Comparison of ENCODE assay signal across 21 cellular contexts in the genomic region with DNA sequence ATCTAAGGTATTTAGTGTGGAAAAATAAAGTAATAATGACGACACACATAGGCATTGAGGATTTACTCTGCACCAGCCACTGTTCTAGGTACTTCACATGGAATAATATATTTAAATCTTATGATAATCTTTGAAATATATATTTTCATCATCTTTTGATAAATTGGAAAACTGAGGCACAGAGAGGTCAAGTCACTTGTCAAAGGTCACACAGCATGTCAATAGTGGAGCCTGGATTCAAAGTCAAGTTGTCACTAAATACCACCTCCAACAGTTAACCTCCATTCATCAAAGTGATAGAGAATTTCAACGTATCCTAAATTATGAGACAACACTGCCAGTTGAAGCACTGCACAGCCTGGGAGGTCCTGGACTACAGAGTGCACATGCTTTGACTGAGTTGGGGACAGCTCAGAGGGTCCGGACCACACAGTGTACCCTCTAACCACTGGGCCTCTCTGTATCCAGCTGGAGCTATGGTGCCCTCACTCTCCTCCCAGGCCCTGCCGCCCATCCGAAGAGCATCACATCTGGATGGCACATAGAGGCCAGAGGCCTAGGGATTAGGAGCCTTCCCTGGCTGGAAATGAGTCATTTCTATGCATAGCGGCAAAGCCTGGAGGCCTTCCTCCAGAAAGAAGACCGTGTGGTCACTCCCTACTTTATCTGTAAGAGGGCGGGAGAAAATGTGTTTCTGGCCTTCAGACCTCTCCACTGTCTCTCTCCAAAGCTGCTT.
DNase-seq lines count a peak whose midpoint lies in the region; ATAC-seq, FAIRE-seq and TF ChIP-seq lines count a peak whose summit lies in the region.
"Had no signal": no experiment of that assay in that cellular context is flagged by ENCODE, and none has a peak within 500 bp of the region (broad histone marks: within the 10 kb centered on the region; RNA-seq: fewer than 3 reads in every experiment).

No MANE protein-coding gene starts in this region.

- 85% methylated on average over 7 of the region's 8 CpGs for WGBS in mammary epithelial cell (ENCODE audit: low coverage, missing lambda C conversion rate)
- WGBS in K562 (ENCODE audit: insufficient coverage, low coverage, missing lambda C conversion rate) = under 1% methylated on average over 8 of the region's 8 CpGs
- WGBS in neuronal stem cell (ENCODE audit: extremely low coverage in 2 of 2, insufficient read length in 2 of 2, insufficient replicate concordance in 1 of 2), 2 donors = no CpG with 5 or more reads among the region's 8 CpGs

- H2AFZ ChIP-seq in mammary epithelial cell (ENCODE audit: low read depth, low read length) (no peak overlapping the region), K562 (ENCODE audit: low read depth, low read length) (no peak overlapping the region), neuronal stem cell (ENCODE audit: low read length) (no peak overlapping the region)

- peak overlapping the region; percentile 16 for H2AK5ac ChIP-seq in neuronal stem cell (ENCODE audit: low read depth, low read length)

- peak; percentile 12 for DNase-seq in MCF 10A (ENCODE audit: unreplicated experiment)
- no peak for DNase-seq in mammary epithelial cell
- no peak for DNase-seq in K562 (ENCODE audit: extremely low read depth in 1 of 4, low spot score in 3 of 4)
- DNase-seq in neuronal stem cell (ENCODE audit: low spot score) = no peak
- DNase-seq in T1000 (lab: John Stamatoyannopoulos, UW) = no peak
- no peak for DNase-seq in left lobe of liver (ENCODE audit: low spot score)
- DNase-seq: CD8-positive, alpha-beta memory T cell; DND-41; GDM1; H7; NCI-H1048; NCI-H1436 treated with DMSO at 0.1 percent for 48 hours; NCI-H2029 treated with DMSO at 0.1 percent for 48 hours; NCI-H510A treated with DMSO at 0.1 percent for 48 hours; NCI-H82 had no signal

- CTCF ChIA-PET in MCF 10A (lab: Yijun Ruan, JAX) = interaction anchor here (0.7 kb wide), 1 partner anchor 95 kb away, joined by 3 read pairs; no protein-coding TSS in a partner anchor
- CTCF ChIA-PET in mammary epithelial cell (lab: Charles Lee; ENCODE audit: low non-redundant PET) = no interaction called here
- CTCF ChIA-PET in K562 (lab: Yijun Ruan, JAX; ENCODE audit: low intra/inter-chr PET ratio) = no interaction called here

- no peak for TF ChIP-seq EP300 in K562 (IDR thresholded peaks at IDR 0.05; ENCODE audit: low read length)

- peak overlapping the region; percentile 25 for H3K18ac ChIP-seq in neuronal stem cell (ENCODE audit: low read length)

- peaks cover 9% of the 10 kb centered on the region for H3K27me3 ChIP-seq in mammary epithelial cell (ENCODE audit: insufficient read depth, low read length)
- H3K27me3 ChIP-seq in K562 (ENCODE audit: control insufficient read depth in 2 of 2, insufficient read depth in 2 of 2, low read length in 2 of 2) = peaks cover 16 to 24% of the 10 kb centered on the region in 2 experiments; a peak in 4 of 5 replicates
- H3K27me3 ChIP-seq in neuronal stem cell (ENCODE audit: control insufficient read depth in 3 of 3, insufficient read depth in 3 of 3, low read depth in 1 of 3, low read length in 3 of 3) = peaks cover 0 to 36% (median 13%) of the 10 kb centered on the region in 3 experiments

- H4K8ac ChIP-seq in neuronal stem cell (ENCODE audit: low read depth, low read length) = no peak overlapping the region

- no peaks in the 10 kb centered on the region for H3K9me3 Mint-ChIP-seq in MCF 10A (ENCODE audit: unreplicated experiment)

- no peak overlapping the region for H2BK12ac ChIP-seq in neuronal stem cell (ENCODE audit: low read length)

- intact Hi-C loops in MCF 10A (cut with micrococcal nuclease) (no loop called here), mammary epithelial cell (cut with micrococcal nuclease) (no loop called here), K562 (cut with micrococcal nuclease) (no loop called here)

- POLR2A ChIA-PET in MCF 10A (lab: Yijun Ruan, JAX) (no interaction called here), K562 (lab: Yijun Ruan, JAX) (no interaction called here)

- no peak overlapping the region for H3K4ac ChIP-seq in neuronal stem cell (ENCODE audit: low read length)

- no peak overlapping the region for H3K4me3 ChIP-seq in mammary epithelial cell (replicated peaks in 1 of 3; ENCODE audit: insufficient read depth in 1 of 3, low read depth in 2 of 3, low read length in 3 of 3)
- H3K4me3 ChIP-seq in K562 = no peak overlapping the region
- no peak overlapping the region for H3K4me3 ChIP-seq in neuronal stem cell (ENCODE audit: low read length in 2 of 2)

- H3K9me1 ChIP-seq in K562 (ENCODE audit: control insufficient read depth, insufficient read depth, low read length) = peaks cover 3% of the 10 kb centered on the region

- no peak overlapping the region for H2BK15ac ChIP-seq in neuronal stem cell (ENCODE audit: low read length)

- H3K23ac ChIP-seq in neuronal stem cell (ENCODE audit: low read depth, low read length, poor library complexity) = no peak overlapping the region

- FAIRE-seq in K562 (lab: Jason Lieb, UNC) = no peak
- FAIRE-seq: GM12891, HTR-8/SVneo had no signal

- H3K4me1 ChIP-seq in mammary epithelial cell (ENCODE audit: insufficient read depth, low read length) (peaks cover 2% of the 10 kb centered on the region), K562 (replicated peaks in 1 of 2; ENCODE audit: control insufficient read depth in 2 of 2, insufficient read depth in 2 of 2, low read length in 2 of 2) (peaks cover 0 to 6% of the 10 kb centered on the region in 2 experiments; a peak in 1 of 5 replicates), neuronal stem cell (ENCODE audit: control insufficient read depth in 2 of 2, insufficient read depth in 1 of 2, low read depth in 1 of 2, low read length in 2 of 2) (peaks cover 6% of the 10 kb centered on the region in 2 donors)

- no peaks in the 10 kb centered on the region for H4K20me1 ChIP-seq in mammary epithelial cell (ENCODE audit: insufficient read depth, low read length)
- H4K20me1 ChIP-seq in K562 (replicated peaks; ENCODE audit: control insufficient read depth, insufficient read depth, low read length) = no peaks in the 10 kb centered on the region; the same call in 1 of the 2 replicates

- H3K9me3 ChIP-seq in mammary epithelial cell (replicated peaks; ENCODE audit: insufficient read depth, low read length) (no peaks in the 10 kb centered on the region), K562 (replicated peaks; ENCODE audit: control insufficient read depth, insufficient read depth, low read depth, low read length) (no peaks in the 10 kb centered on the region), neuronal stem cell (replicated peaks in 1 of 2; ENCODE audit: control insufficient read depth in 2 of 2, insufficient read depth in 1 of 2, low read depth in 1 of 2, low read length in 2 of 2) (peaks cover 0 to 4% of the 10 kb centered on the region in 2 donors)

- H3K79me1 ChIP-seq in neuronal stem cell (ENCODE audit: low read depth, low read length) = no peaks in the 10 kb centered on the region

- H3K4me2 ChIP-seq in mammary epithelial cell (ENCODE audit: insufficient read depth, low read depth, low read length) (no peak overlapping the region), K562 (ENCODE audit: insufficient read depth, low read length) (no peak overlapping the region), neuronal stem cell (ENCODE audit: insufficient read depth, low read length, poor library complexity, severe bottlenecking) (no peak overlapping the region)

- dilution Hi-C loops in mammary epithelial cell (cut with HindIII; ENCODE audit: low sequenced_read_pairs) = no loop called here

- no peak overlapping the region for H2BK120ac ChIP-seq in neuronal stem cell (ENCODE audit: low read depth, low read length)

- no peak overlapping the region for H3K4me3 Mint-ChIP-seq in MCF 10A (ENCODE audit: unreplicated experiment)
- H3K4me3 Mint-ChIP-seq: CD8-positive, alpha-beta memory T cell had no signal

- no peak for TF ChIP-seq POLR2A in K562 (conservative IDR thresholded peaks at IDR 0.05)

- in situ Hi-C loops in mammary epithelial cell (cut with MboI; ENCODE audit: low sequenced_read_pairs in 2 of 2) = no loop called here
- in situ Hi-C loops in K562 (cut with MboI) = no loop called here

- no peaks in the 10 kb centered on the region for H3K79me2 ChIP-seq in mammary epithelial cell (ENCODE audit: insufficient read depth, low read length)
- H3K79me2 ChIP-seq in K562 (ENCODE audit: control insufficient read depth, insufficient read depth, low read length) = no peaks in the 10 kb centered on the region

- no peak for TF ChIP-seq CTCF in MCF 10A (IDR thresholded peaks at IDR 0.05; ENCODE audit: unreplicated experiment)
- no peak for TF ChIP-seq CTCF in mammary epithelial cell (conservative IDR thresholded peaks at IDR 0.05 in 1 of 2, IDR thresholded peaks at IDR 0.05 in 1 of 2; ENCODE audit: extremely low read depth in 1 of 2, insufficient read depth in 1 of 2, low read depth in 1 of 2, low read length in 2 of 2)
- TF ChIP-seq CTCF in K562 (IDR thresholded peaks at IDR 0.05 in 2 of 3, conservative IDR thresholded peaks at IDR 0.05 in 1 of 3; ENCODE audit: insufficient read depth in 2 of 3, low read depth in 1 of 3, low read length in 3 of 3) = no peak

- H3K4me1 Mint-ChIP-seq in MCF 10A (ENCODE audit: insufficient read depth, unreplicated experiment) = no peaks in the 10 kb centered on the region

- no peaks in the 10 kb centered on the region for H3K27me3 Mint-ChIP-seq in MCF 10A (ENCODE audit: insufficient read depth, unreplicated experiment)

- BruUV-seq in MCF 10A (replicated peaks; lab: Mats Ljungman, UMichigan) (no TSS peak), mammary epithelial cell (replicated peaks; lab: Mats Ljungman, UMichigan) (no TSS peak), K562 (replicated peaks; lab: Mats Ljungman, UMichigan) (no TSS peak)

- no peak overlapping the region for H3K14ac ChIP-seq in neuronal stem cell (ENCODE audit: low read length)

- H3K27ac ChIP-seq in mammary epithelial cell (ENCODE audit: insufficient read depth, low read depth, low read length) (no peak overlapping the region), K562 (ENCODE audit: extremely low read depth, low read depth, low read length) (no peak overlapping the region), neuronal stem cell (replicated peaks; ENCODE audit: low read length) (no peak overlapping the region)
- H3K27ac ChIP-seq: 22Rv1 had no signal

- ATAC-seq in K562 = no peak
- ATAC-seq in GM18498 (IDR thresholded peaks at IDR 0.05; ENCODE audit: unreplicated experiment) = no peak
- no peak for ATAC-seq in left lobe of liver
- ATAC-seq in HG02884 (IDR thresholded peaks at IDR 0.05; ENCODE audit: unreplicated experiment) = no peak
- ATAC-seq: Right ventricle myocardium inferior had no signal

- H3K36me3 Mint-ChIP-seq in MCF 10A (ENCODE audit: insufficient read depth, unreplicated experiment) = no peaks in the 10 kb centered on the region
- H3K36me3 Mint-ChIP-seq: CD8-positive, alpha-beta memory T cell had no signal

- no peak overlapping the region for H3K27ac Mint-ChIP-seq in MCF 10A (ENCODE audit: low read depth, unreplicated experiment)
- H3K27ac Mint-ChIP-seq: CD8-positive, alpha-beta memory T cell had no signal

- TF ChIP-seq RAD21 in K562 (CRISPR knock-in tag; conservative IDR thresholded peaks at IDR 0.05 in 1 of 2, IDR thresholded peaks at IDR 0.05 in 1 of 2) = no peak

- H4K91ac ChIP-seq in neuronal stem cell (ENCODE audit: low read depth, low read length, poor library complexity) = no peak overlapping the region

- no peak overlapping the region for H2BK5ac ChIP-seq in neuronal stem cell (ENCODE audit: low read length)

- no peak overlapping the region for H3K9ac ChIP-seq in mammary epithelial cell (ENCODE audit: insufficient read depth, low read length)
- no peak overlapping the region for H3K9ac ChIP-seq in K562 (ENCODE audit: insufficient read depth in 1 of 2, low read depth in 2 of 2, low read length in 2 of 2)
- H3K9ac ChIP-seq in neuronal stem cell (ENCODE audit: low read depth, low read length, poor library complexity) = no peak overlapping the region

- no peaks in the 10 kb centered on the region for H3K36me3 ChIP-seq in mammary epithelial cell (ENCODE audit: insufficient read depth, low read length)
- H3K36me3 ChIP-seq in K562 (ENCODE audit: control insufficient read depth, insufficient read depth, low read length) = no peaks in the 10 kb centered on the region
- H3K36me3 ChIP-seq in neuronal stem cell (replicated peaks in 1 of 2; ENCODE audit: control insufficient read depth in 2 of 2, insufficient read depth in 2 of 2, low read length in 2 of 2) = no peaks in the 10 kb centered on the region
